In the genomic region with DNA sequence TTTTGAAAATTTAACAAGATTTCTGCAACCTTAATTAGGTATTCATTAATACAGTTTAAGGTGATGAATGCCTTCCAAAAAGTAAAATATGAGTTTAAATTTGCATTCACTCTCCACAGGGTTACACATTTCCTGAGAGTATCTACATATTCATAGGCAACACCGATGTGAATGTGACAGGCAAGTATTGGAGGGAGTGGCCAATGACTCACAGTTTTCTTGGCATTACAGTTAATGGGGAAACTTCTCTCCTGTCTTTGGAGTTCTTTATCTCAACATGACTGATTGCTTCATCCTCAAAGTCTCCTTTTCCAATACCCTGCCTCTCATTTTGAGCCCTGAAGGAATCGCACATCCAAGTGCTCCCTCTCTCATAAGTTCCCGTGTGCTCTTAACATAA, we compare ENCODE assay signal across 21 cellular contexts.
DNase-seq lines count a peak whose midpoint lies in the region; ATAC-seq and TF ChIP-seq lines count a peak whose summit lies in the region.
"Had no signal": no experiment of that assay in that cellular context is flagged by ENCODE, and none has a peak within 500 bp of the region (broad histone marks: within the 10 kb centered on the region; RNA-seq: fewer than 3 reads in every experiment).

No MANE protein-coding gene starts in this region.

- no peak overlapping the region for H3K27ac ChIP-seq in mammary epithelial cell (ENCODE audit: insufficient read depth, low read depth, low read length)
- no peak overlapping the region for H3K27ac ChIP-seq in foreskin keratinocyte
- no peak overlapping the region for H3K27ac ChIP-seq in right cardiac atrium (ENCODE audit: low read length)
- H3K27ac ChIP-seq in suprapubic skin, result no peak overlapping the region
- H3K27ac ChIP-seq: GM23248 had no signal

- H3K36me3 ChIP-seq in MG63, result no peaks in the 10 kb centered on the region
- H3K36me3 ChIP-seq in mammary epithelial cell (ENCODE audit: insufficient read depth, low read length), result no peaks in the 10 kb centered on the region
- H3K36me3 ChIP-seq in mucosa of descending colon (ENCODE audit: low read depth), result no peaks in the 10 kb centered on the region
- H3K36me3 ChIP-seq in suprapubic skin, result no peaks in the 10 kb centered on the region

- DNase-seq in Caki2 (ENCODE audit: low read depth) (peak; percentile 32), MG63 (peak; percentile 2), mammary epithelial cell (peak; percentile 32), foreskin keratinocyte (peak in 1 of 2 donors; percentile 39), mucosa of descending colon (no peak), right cardiac atrium (no peak), suprapubic skin (ENCODE audit: low spot score in 2 of 2) (no peak)
- DNase-seq: AML-193; C1 segment of cervical spinal cord; CD8-positive, alpha-beta memory T cell; EL; GF-D8; GM23248; H9; HFFc6; NCI-H1105 treated with DMSO at 0.1 percent for 48 hours; NCI-H2029 treated with DMSO at 0.1 percent for 48 hours; NCI-H226; NCI-H510A treated with DMSO at 0.1 percent for 48 hours; NCI-H748 treated with DMSO at 0.1 percent for 48 hours had no signal

- no peaks in the 10 kb centered on the region for H3K9me3 ChIP-seq in MG63
- H3K9me3 ChIP-seq in mammary epithelial cell (replicated peaks; ENCODE audit: insufficient read depth, low read length), result no peaks in the 10 kb centered on the region
- no peaks in the 10 kb centered on the region for H3K9me3 ChIP-seq in mucosa of descending colon
- no peaks in the 10 kb centered on the region for H3K9me3 ChIP-seq in right cardiac atrium (ENCODE audit: control insufficient read depth, low read length)
- no peaks in the 10 kb centered on the region for H3K9me3 ChIP-seq in suprapubic skin

- dilution Hi-C loops in mammary epithelial cell (cut with HindIII; ENCODE audit: low sequenced_read_pairs), result no loop called here

- 53% methylated on average over 3 of the region's 3 CpGs for WGBS in mammary epithelial cell (ENCODE audit: low coverage, missing lambda C conversion rate)
- 69% methylated on average over 3 of the region's 3 CpGs for WGBS in right cardiac atrium
- 48% methylated on average over 3 of the region's 3 CpGs for WGBS in suprapubic skin

- no peak overlapping the region for H2AFZ ChIP-seq in mammary epithelial cell (ENCODE audit: low read depth, low read length)
- H2AFZ ChIP-seq: GM23248 had no signal

- intact Hi-C loops in mammary epithelial cell (cut with micrococcal nuclease) (no loop called here), mucosa of descending colon (cut with DNase I, micrococcal nuclease) (no loop called here), right cardiac atrium (cut with DNase I) (no loop called here)

- no peak overlapping the region for H3K4me2 ChIP-seq in mammary epithelial cell (ENCODE audit: insufficient read depth, low read depth, low read length)

- no peak for TF ChIP-seq EP300 in suprapubic skin (IDR thresholded peaks at IDR 0.05)

- H3K4me3 ChIP-seq in MG63 (no peak overlapping the region), mammary epithelial cell (replicated peaks in 1 of 3; ENCODE audit: insufficient read depth in 1 of 3, low read depth in 2 of 3, low read length in 3 of 3) (no peak overlapping the region), mucosa of descending colon (no peak overlapping the region), right cardiac atrium (ENCODE audit: low read length) (no peak overlapping the region), suprapubic skin (no peak overlapping the region)
- H3K4me3 ChIP-seq: GM23248 had no signal

- no peak overlapping the region for H3K9ac ChIP-seq in mammary epithelial cell (ENCODE audit: insufficient read depth, low read length)
- H3K9ac ChIP-seq: GM23248 had no signal

- TF ChIP-seq CTCF in mammary epithelial cell (conservative IDR thresholded peaks at IDR 0.05 in 1 of 2, IDR thresholded peaks at IDR 0.05 in 1 of 2; ENCODE audit: extremely low read depth in 1 of 2, insufficient read depth in 1 of 2, low read depth in 1 of 2, low read length in 2 of 2) (no peak), foreskin keratinocyte (conservative IDR thresholded peaks at IDR 0.05) (no peak), mucosa of descending colon (IDR thresholded peaks at IDR 0.05) (no peak), suprapubic skin (IDR thresholded peaks at IDR 0.05) (no peak)

- BruUV-seq in mammary epithelial cell (replicated peaks; lab: Mats Ljungman, UMichigan), result no TSS peak

- H3K79me2 ChIP-seq in mammary epithelial cell (ENCODE audit: insufficient read depth, low read length), result no peaks in the 10 kb centered on the region

- no peaks in the 10 kb centered on the region for H3K27me3 ChIP-seq in MG63
- H3K27me3 ChIP-seq in mammary epithelial cell (ENCODE audit: insufficient read depth, low read length), result no peaks in the 10 kb centered on the region
- H3K27me3 ChIP-seq in foreskin keratinocyte, result no peaks in the 10 kb centered on the region
- H3K27me3 ChIP-seq in right cardiac atrium (ENCODE audit: control insufficient read depth, insufficient read depth), result no peaks in the 10 kb centered on the region
- no peaks in the 10 kb centered on the region for H3K27me3 ChIP-seq in suprapubic skin

- in situ Hi-C loops in Caki2 (cut with HindIII; ENCODE audit: low pct_unique_long_range_greater_than_20kb, low sequenced_read_pairs) (no loop called here), mammary epithelial cell (cut with MboI; ENCODE audit: low sequenced_read_pairs in 2 of 2) (no loop called here)

- H4K20me1 ChIP-seq in mammary epithelial cell (ENCODE audit: insufficient read depth, low read length), result no peaks in the 10 kb centered on the region

- H3K4me1 ChIP-seq in mammary epithelial cell (ENCODE audit: insufficient read depth, low read length), result no peaks in the 10 kb centered on the region
- no peaks in the 10 kb centered on the region for H3K4me1 ChIP-seq in foreskin keratinocyte
- no peaks in the 10 kb centered on the region for H3K4me1 ChIP-seq in mucosa of descending colon (ENCODE audit: low read depth)
- H3K4me1 ChIP-seq in right cardiac atrium (ENCODE audit: control insufficient read depth, insufficient read depth, low read length), result no peaks in the 10 kb centered on the region
- no peaks in the 10 kb centered on the region for H3K4me1 ChIP-seq in suprapubic skin

- TF ChIP-seq POLR2A in suprapubic skin (IDR thresholded peaks at IDR 0.05), result no peak

- CTCF ChIA-PET in mammary epithelial cell (lab: Charles Lee; ENCODE audit: low non-redundant PET), result no interaction called here

- ATAC-seq in foreskin keratinocyte, result peak; percentile 91
- ATAC-seq in mucosa of descending colon, result no peak
- ATAC-seq in GM19328 (IDR thresholded peaks at IDR 0.05; ENCODE audit: unreplicated experiment), result no peak
- ATAC-seq in right cardiac atrium, result no peak

Comparison
In these comparisons a context has a peak if more than half of its experiments do, and no peak if none do; other contexts are left out.
1. DNase-seq: peak in Caki2 (single experiment), MG63 (single experiment) and mammary epithelial cell (single experiment); none in mucosa of descending colon (0 of 3), right cardiac atrium (0 of 3) and suprapubic skin (0 of 2).